In the genomic region with DNA sequence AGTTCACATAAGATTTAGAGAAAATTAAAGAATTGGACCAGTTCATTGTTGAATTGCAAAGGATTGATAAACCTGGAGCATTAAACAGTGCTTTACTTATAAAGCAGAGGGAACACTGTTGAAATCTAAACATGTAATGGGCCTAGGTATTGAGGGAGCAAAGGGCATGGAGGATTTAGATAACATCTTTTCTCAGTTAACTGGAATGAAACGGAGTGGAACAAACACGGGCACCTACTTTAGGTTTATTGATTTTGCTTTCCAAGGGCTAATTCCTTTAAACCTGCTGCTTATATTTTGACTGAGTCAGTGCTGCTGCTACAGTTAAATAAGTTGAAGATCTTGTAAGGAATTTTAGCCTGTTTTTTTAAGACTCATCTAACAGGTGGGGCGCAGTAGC, we compare ENCODE assay signal across 17 cellular contexts. TPM values are rescaled to one million over a fixed set of nuclear protein-coding genes. Genes with fewer than 3 reads are reported as not detected.
DNase-seq lines count a peak whose midpoint lies in the region; ATAC-seq and TF ChIP-seq lines count a peak whose summit lies in the region.
"Had no signal": no experiment of that assay in that cellular context is flagged by ENCODE, and none has a peak within 500 bp of the region (broad histone marks: within the 10 kb centered on the region; RNA-seq: fewer than 3 reads in every experiment).

No MANE protein-coding gene starts in this region.

- TF ChIP-seq CTCF in progenitor cell of endocrine pancreas (IDR thresholded peaks at IDR 0.05; ENCODE audit: unreplicated experiment) = no peak

- ATAC-seq in central memory CD8-positive, alpha-beta T cell (replicated peaks; ENCODE audit: extremely low read depth, poor library complexity, severe bottlenecking) = no peak
- ATAC-seq in GM21529 (IDR thresholded peaks at IDR 0.05; ENCODE audit: unreplicated experiment) = no peak
- ATAC-seq: naive thymus-derived CD8-positive, alpha-beta T cell had no signal

- peak overlapping the region; percentile 61 for H3K27ac Mint-ChIP-seq in activated CD4-positive, alpha-beta memory T cell treated with anti-CD3 and anti-CD28 coated beads for 36 hours
- no peak overlapping the region for H3K27ac Mint-ChIP-seq in activated CD4-positive, alpha-beta memory T cell treated with anti-CD3 and anti-CD28 coated beads, Interleukin-2, amount 10 ng/mL, durations not matched to agents 7 days and 5 days
- H3K27ac Mint-ChIP-seq in central memory CD8-positive, alpha-beta T cell (ENCODE audit: low read depth) = peak overlapping the region; percentile 10
- H3K27ac Mint-ChIP-seq in progenitor cell of endocrine pancreas = peak overlapping the region; percentile 87

- DNase-seq in activated CD4-positive, alpha-beta memory T cell treated with anti-CD3 and anti-CD28 coated beads for 36 hours = no peak
- DNase-seq in activated CD4-positive, alpha-beta memory T cell treated with anti-CD3 and anti-CD28 coated beads, Interleukin-2, amount 10 ng/mL, durations not matched to agents 7 days and 5 days = no peak
- DNase-seq in HuH-7 (ENCODE audit: low spot score) (peak; percentile 34), progenitor cell of endocrine pancreas (ENCODE audit: low spot score, unreplicated experiment) (no peak), globus pallidus (ENCODE audit: low spot score) (no peak), DMS 273 treated with DMSO at 0.1 percent for 48 hours (lab: John Stamatoyannopoulos, UW) (no peak)
- DNase-seq in central memory CD8-positive, alpha-beta T cell (ENCODE audit: low spot score in 2 of 2) = no peak
- DNase-seq: activated effector memory CD4-positive, alpha-beta T cell treated with anti-CD3 and anti-CD28 coated beads, Interleukin-2, amount 50 U/mL, for 16 hours; CD8-positive, alpha-beta memory T cell; dermis blood vessel endothelial cell; HCEC 1CT; naive thymus-derived CD8-positive, alpha-beta T cell; NCI-H1105; NCI-H2171 treated with DMSO at 0.1 percent for 48 hours; retina; stimulated activated naive CD4-positive, alpha-beta T cell treated with Interleukin-2 at 50 U/mL for 16 hours had no signal

- no peak overlapping the region for H3K4me3 Mint-ChIP-seq in activated CD4-positive, alpha-beta memory T cell treated with anti-CD3 and anti-CD28 coated beads for 36 hours
- H3K4me3 Mint-ChIP-seq in activated CD4-positive, alpha-beta memory T cell treated with anti-CD3 and anti-CD28 coated beads, Interleukin-2, amount 10 ng/mL, durations not matched to agents 7 days and 5 days = no peak overlapping the region
- H3K4me3 Mint-ChIP-seq in central memory CD8-positive, alpha-beta T cell = no peak overlapping the region
- H3K4me3 Mint-ChIP-seq in progenitor cell of endocrine pancreas (ENCODE audit: low read depth) = peak overlapping the region; percentile 25

- H3K27me3 Mint-ChIP-seq in activated CD4-positive, alpha-beta memory T cell treated with anti-CD3 and anti-CD28 coated beads for 36 hours = no peaks in the 10 kb centered on the region
- no peaks in the 10 kb centered on the region for H3K27me3 Mint-ChIP-seq in activated CD4-positive, alpha-beta memory T cell treated with anti-CD3 and anti-CD28 coated beads, Interleukin-2, amount 10 ng/mL, durations not matched to agents 7 days and 5 days
- H3K27me3 Mint-ChIP-seq in central memory CD8-positive, alpha-beta T cell = no peaks in the 10 kb centered on the region
- no peaks in the 10 kb centered on the region for H3K27me3 Mint-ChIP-seq in progenitor cell of endocrine pancreas
- H3K27me3 Mint-ChIP-seq: CD8-positive, alpha-beta memory T cell; naive thymus-derived CD8-positive, alpha-beta T cell had no signal

- POLR2A ChIA-PET in activated CD4-positive, alpha-beta memory T cell treated with anti-CD3 and anti-CD28 coated beads for 36 hours (lab: Charles Lee) = no interaction called here
- POLR2A ChIA-PET in activated CD4-positive, alpha-beta memory T cell treated with anti-CD3 and anti-CD28 coated beads, Interleukin-2, amount 10 ng/mL, durations not matched to agents 7 days and 5 days (lab: Charles Lee) = no interaction called here

- H3K36me3 Mint-ChIP-seq in activated CD4-positive, alpha-beta memory T cell treated with anti-CD3 and anti-CD28 coated beads for 36 hours = peaks cover 55% of the 10 kb centered on the region
- H3K36me3 Mint-ChIP-seq in activated CD4-positive, alpha-beta memory T cell treated with anti-CD3 and anti-CD28 coated beads, Interleukin-2, amount 10 ng/mL, durations not matched to agents 7 days and 5 days (ENCODE audit: low read depth) = peaks cover 43% of the 10 kb centered on the region
- H3K36me3 Mint-ChIP-seq in central memory CD8-positive, alpha-beta T cell (ENCODE audit: insufficient read depth) = peaks cover 39% of the 10 kb centered on the region
- peaks cover 1% of the 10 kb centered on the region for H3K36me3 Mint-ChIP-seq in progenitor cell of endocrine pancreas (ENCODE audit: insufficient read depth)

- intact Hi-C loops in activated CD4-positive, alpha-beta memory T cell treated with anti-CD3 and anti-CD28 coated beads for 36 hours (cut with micrococcal nuclease) = no loop called here

- CTCF ChIA-PET in activated CD4-positive, alpha-beta memory T cell treated with anti-CD3 and anti-CD28 coated beads for 36 hours (lab: Charles Lee) = no interaction called here
- CTCF ChIA-PET in activated CD4-positive, alpha-beta memory T cell treated with anti-CD3 and anti-CD28 coated beads, Interleukin-2, amount 10 ng/mL, durations not matched to agents 7 days and 5 days (lab: Charles Lee) = no interaction called here

- no peaks in the 10 kb centered on the region for H3K9me3 Mint-ChIP-seq in activated CD4-positive, alpha-beta memory T cell treated with anti-CD3 and anti-CD28 coated beads for 36 hours
- H3K9me3 Mint-ChIP-seq in activated CD4-positive, alpha-beta memory T cell treated with anti-CD3 and anti-CD28 coated beads, Interleukin-2, amount 10 ng/mL, durations not matched to agents 7 days and 5 days = no peaks in the 10 kb centered on the region
- H3K9me3 Mint-ChIP-seq in central memory CD8-positive, alpha-beta T cell = no peaks in the 10 kb centered on the region
- no peaks in the 10 kb centered on the region for H3K9me3 Mint-ChIP-seq in progenitor cell of endocrine pancreas (ENCODE audit: low read depth)
- H3K9me3 Mint-ChIP-seq: CD8-positive, alpha-beta memory T cell; naive thymus-derived CD8-positive, alpha-beta T cell had no signal

- H3K4me1 Mint-ChIP-seq in activated CD4-positive, alpha-beta memory T cell treated with anti-CD3 and anti-CD28 coated beads for 36 hours (ENCODE audit: low read depth) = peaks cover 79% of the 10 kb centered on the region
- peaks cover 68% of the 10 kb centered on the region for H3K4me1 Mint-ChIP-seq in activated CD4-positive, alpha-beta memory T cell treated with anti-CD3 and anti-CD28 coated beads, Interleukin-2, amount 10 ng/mL, durations not matched to agents 7 days and 5 days
- H3K4me1 Mint-ChIP-seq in central memory CD8-positive, alpha-beta T cell = peaks cover 63% of the 10 kb centered on the region
- H3K4me1 Mint-ChIP-seq in progenitor cell of endocrine pancreas (ENCODE audit: low read depth) = peaks cover 36% of the 10 kb centered on the region

RNA-seq across cellular contexts. Expression of gene EIF4B, which starts 5.6 kb away (rescaled TPM):
- 100 to 1,000 TPM; 686 to 718 TPM for total RNA-seq in activated CD4-positive, alpha-beta memory T cell treated with anti-CD3 and anti-CD28 coated beads for 36 hours
- 100 to 1,000 TPM; 303 to 311 TPM for total RNA-seq in activated CD4-positive, alpha-beta memory T cell treated with anti-CD3 and anti-CD28 coated beads, Interleukin-2, amount 10 ng/mL, durations not matched to agents 7 days and 5 days
- total RNA-seq in progenitor cell of endocrine pancreas = 447 and 487 TPM in 2 replicates

RNA-seq across cellular contexts. Expression of gene TNS2, which starts 38.0 kb away (rescaled TPM):
- 1 to 10 TPM; 1.8 to 2.4 TPM for total RNA-seq in activated CD4-positive, alpha-beta memory T cell treated with anti-CD3 and anti-CD28 coated beads for 36 hours
- under 1 TPM; 0.78 to 0.83 TPM for total RNA-seq in activated CD4-positive, alpha-beta memory T cell treated with anti-CD3 and anti-CD28 coated beads, Interleukin-2, amount 10 ng/mL, durations not matched to agents 7 days and 5 days
- total RNA-seq in progenitor cell of endocrine pancreas = 6.6 and 7.3 TPM in 2 replicates
